Comparison of ENCODE assay signal across 17 cellular contexts in the genomic region with DNA sequence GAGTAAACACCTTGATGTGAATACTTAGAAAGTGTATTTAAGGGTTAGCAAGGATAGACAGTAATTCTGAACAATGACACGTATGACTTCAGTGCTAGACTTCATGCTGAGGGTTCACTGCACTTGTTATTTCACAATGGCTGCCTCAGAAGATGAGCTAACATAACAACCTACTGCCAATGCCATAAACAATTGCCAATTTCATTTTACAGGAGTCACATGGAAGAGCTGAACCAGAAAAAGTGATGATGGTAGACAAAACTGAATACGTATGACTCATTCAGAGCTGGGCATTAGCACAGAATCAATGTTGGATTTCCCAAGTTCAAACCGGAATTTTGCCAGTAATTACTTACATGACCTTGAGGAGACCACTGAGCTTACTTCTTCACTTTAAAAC.
DNase-seq lines count a peak whose midpoint lies in the region; ATAC-seq and TF ChIP-seq lines count a peak whose summit lies in the region.
"Had no signal": no experiment of that assay in that cellular context is flagged by ENCODE, and none has a peak within 500 bp of the region (broad histone marks: within the 10 kb centered on the region; RNA-seq: fewer than 3 reads in every experiment).

No MANE protein-coding gene starts in this region.

- no peaks in the 10 kb centered on the region for H3K9me2 ChIP-seq in SK-N-SH

- no peak overlapping the region for H3K9ac ChIP-seq in fibroblast of lung (ENCODE audit: insufficient read depth, low read length)
- no peak overlapping the region for H3K9ac ChIP-seq in SK-N-SH

- no peaks in the 10 kb centered on the region for H3K27me3 ChIP-seq in RWPE2 (ENCODE audit: insufficient read depth, poor library complexity, severe bottlenecking)
- H3K27me3 ChIP-seq in fibroblast of lung (ENCODE audit: control insufficient read depth, insufficient read depth, low read length) = no peaks in the 10 kb centered on the region
- H3K27me3 ChIP-seq in SK-N-SH (ENCODE audit: insufficient read depth) = no peaks in the 10 kb centered on the region
- H3K27me3 ChIP-seq in right lobe of liver = no peaks in the 10 kb centered on the region
- H3K27me3 ChIP-seq: tibial artery had no signal

- TF ChIP-seq RAD21 in SK-N-SH (IDR thresholded peaks at IDR 0.05; ENCODE audit: low read length) = no peak

- H3K27ac ChIP-seq in RWPE2 (ENCODE audit: poor library complexity, severe bottlenecking) (peak overlapping the region; percentile 94), fibroblast of lung (ENCODE audit: insufficient read depth, low read length) (no peak overlapping the region), SK-N-SH (ENCODE audit: low read depth in 2 of 2, low read length in 1 of 2) (no peak overlapping the region), right lobe of liver (no peak overlapping the region)
- H3K27ac ChIP-seq: HL-60, tibial artery had no signal

- H3K4me2 ChIP-seq in fibroblast of lung (ENCODE audit: extremely low read depth, insufficient read depth, low read length) (no peak overlapping the region), SK-N-SH (no peak overlapping the region)
- H3K4me2 ChIP-seq: smooth muscle cell had no signal

- H3K4me3 ChIP-seq in RWPE2 (ENCODE audit: severe bottlenecking) (no peak overlapping the region), fibroblast of lung (replicated peaks in 1 of 4; ENCODE audit: control extremely low read depth in 1 of 4, insufficient read depth in 1 of 4, low read depth in 3 of 4, low read length in 4 of 4) (no peak overlapping the region), skeletal muscle cell (ENCODE audit: low read depth, low read length) (no peak overlapping the region), SK-N-SH (ENCODE audit: low read depth in 2 of 2, low read length in 1 of 2) (no peak overlapping the region), right lobe of liver (no peak overlapping the region)
- H3K4me3 ChIP-seq: smooth muscle cell, tibial artery had no signal

- peaks cover 8% of the 10 kb centered on the region for H3F3A ChIP-seq in SK-N-SH (replicated peaks; ENCODE audit: insufficient read depth)

- H2AFZ ChIP-seq in fibroblast of lung (ENCODE audit: low read length) (no peak overlapping the region), SK-N-SH (ENCODE audit: low read depth) (no peak overlapping the region)

- no peaks in the 10 kb centered on the region for H3K36me3 ChIP-seq in RWPE2 (ENCODE audit: low read depth)
- H3K36me3 ChIP-seq in fibroblast of lung (ENCODE audit: control insufficient read depth, insufficient read depth, low read length) = no peaks in the 10 kb centered on the region
- no peaks in the 10 kb centered on the region for H3K36me3 ChIP-seq in SK-N-SH (replicated peaks in 1 of 2; ENCODE audit: control insufficient read depth in 1 of 2, insufficient read depth in 2 of 2, low read length in 1 of 2)
- no peaks in the 10 kb centered on the region for H3K36me3 ChIP-seq in right lobe of liver
- H3K36me3 ChIP-seq: tibial artery had no signal

- WGBS in SK-N-SH (ENCODE audit: low lambda C conversion rate) = 74% methylated on average over 3 of the region's 3 CpGs
- WGBS in right lobe of liver (ENCODE audit: insufficient coverage, low coverage, low lambda C conversion rate, missing lambda C conversion rate) = 40% methylated on average over 3 of the region's 3 CpGs

- POLR2A ChIA-PET in SK-N-SH (lab: Yijun Ruan, JAX) = no interaction called here

- no peak for TF ChIP-seq POLR2A in right lobe of liver (IDR thresholded peaks at IDR 0.05)

- TF ChIP-seq EP300 in SK-N-SH (IDR thresholded peaks at IDR 0.05; ENCODE audit: borderline replicate concordance in 1 of 2, low read depth in 1 of 2, low read length in 1 of 2) = no peak

- DNase-seq in GM03348 (ENCODE audit: low spot score) = peak; percentile 24
- DNase-seq in RWPE2 (ENCODE audit: low spot score) = no peak
- peak; percentile 49 to 63 for DNase-seq in fibroblast of lung (ENCODE audit: low read depth in 2 of 2)
- peak; percentile 66 for DNase-seq in skeletal muscle cell (ENCODE audit: low read depth)
- DNase-seq in SK-N-SH = no peak
- DNase-seq in NOMO-1 treated with DMSO at 0.1 percent for 48 hours (lab: John Stamatoyannopoulos, UW; ENCODE audit: unreplicated experiment) = no peak
- DNase-seq in right lobe of liver = no peak
- DNase-seq: activated naive CD8-positive, alpha-beta T cell treated with anti-CD3 and anti-CD28 coated beads, Interleukin-2, amount 10 ng/mL, durations not matched to agents 7 days and 5 days; activated T-cell treated with anti-CD3 and anti-CD28 coated beads, Interleukin-2, amount 50 U/mL, for 1 hour; Karpas-422; left cardiac atrium; NCI-H510A; OCI-M1; tibial artery had no signal

- CTCF ChIA-PET in SK-N-SH (lab: Yijun Ruan, JAX) = no interaction called here

- H4K20me1 ChIP-seq in fibroblast of lung (ENCODE audit: control insufficient read depth, extremely low read depth, insufficient read depth, low read length) (no peaks in the 10 kb centered on the region), SK-N-SH (ENCODE audit: insufficient read depth) (no peaks in the 10 kb centered on the region)

- TF ChIP-seq CTCF in RWPE2 (IDR thresholded peaks at IDR 0.05; ENCODE audit: poor library complexity, severe bottlenecking) (no peak), fibroblast of lung (conservative IDR thresholded peaks at IDR 0.05 in 1 of 2, IDR thresholded peaks at IDR 0.05 in 1 of 2; ENCODE audit: low read depth in 1 of 2, low read length in 2 of 2) (no peak), SK-N-SH (IDR thresholded peaks at IDR 0.05) (no peak), right lobe of liver (IDR thresholded peaks at IDR 0.05) (no peak)

- no peak for ATAC-seq in RWPE2 (ENCODE audit: low read depth)
- ATAC-seq in HG02970 (IDR thresholded peaks at IDR 0.05; ENCODE audit: low FRiP score, unreplicated experiment) = no peak
- no peak for ATAC-seq in right lobe of liver
- ATAC-seq: left cardiac atrium had no signal

- intact Hi-C loops in right lobe of liver (cut with DNase I) = no loop called here

- H3K9me3 ChIP-seq in RWPE2 (ENCODE audit: severe bottlenecking) (no peaks in the 10 kb centered on the region), fibroblast of lung (ENCODE audit: control insufficient read depth, insufficient read depth, low read depth, low read length) (no peaks in the 10 kb centered on the region), SK-N-SH (no peaks in the 10 kb centered on the region), right lobe of liver (no peaks in the 10 kb centered on the region)
- H3K9me3 ChIP-seq: tibial artery had no signal

- H3K4me1 ChIP-seq in RWPE2 (ENCODE audit: insufficient read depth, poor library complexity, severe bottlenecking) = peaks cover 30% of the 10 kb centered on the region
- H3K4me1 ChIP-seq in fibroblast of lung (ENCODE audit: control insufficient read depth, extremely low read depth, insufficient read depth, low read length) = peaks cover 5% of the 10 kb centered on the region
- no peaks in the 10 kb centered on the region for H3K4me1 ChIP-seq in SK-N-SH (ENCODE audit: control insufficient read depth in 1 of 2, insufficient read depth in 2 of 2, low read depth in 1 of 2, low read length in 1 of 2)
- no peaks in the 10 kb centered on the region for H3K4me1 ChIP-seq in right lobe of liver
- H3K4me1 ChIP-seq: tibial artery had no signal

- no peaks in the 10 kb centered on the region for H3K79me2 ChIP-seq in fibroblast of lung (ENCODE audit: control insufficient read depth, insufficient read depth, low read length)
- no peaks in the 10 kb centered on the region for H3K79me2 ChIP-seq in SK-N-SH (ENCODE audit: insufficient read depth)

TF ChIP-seq in SK-N-SH, 30 proteins besides CTCF, POLR2A, EP300 and RAD21:
- no peak for TF ChIP-seq GABPA (IDR thresholded peaks at IDR 0.05; ENCODE audit: low read depth)

Comparison
In these comparisons a context has a peak if more than half of its experiments do, and no peak if none do; other contexts are left out.
1. DNase-seq: peak in GM03348 (single experiment), fibroblast of lung (2 of 2) and skeletal muscle cell (single experiment); none in RWPE2 (single experiment), SK-N-SH (single experiment), NOMO-1 treated with DMSO at 0.1 percent for 48 hours (single experiment) and right lobe of liver (0 of 3).